ENCODE assay signal across 17 cellular contexts in genomic region chr1:100298512-100298911, GRCh38. TPM values are rescaled to one million over a fixed set of nuclear protein-coding genes. Genes with fewer than 3 reads are reported as not detected.
DNase-seq lines count a peak whose midpoint lies in the region; ATAC-seq and TF ChIP-seq lines count a peak whose summit lies in the region.
"Had no signal": no experiment of that assay in that cellular context is flagged by ENCODE, and none has a peak within 500 bp of the region (broad histone marks: within the 10 kb centered on the region; RNA-seq: fewer than 3 reads in every experiment).

No MANE protein-coding gene starts in this region.

- H4K5ac ChIP-seq in H9 (ENCODE audit: insufficient read length, low read depth, low read length) = no peak overlapping the region

- H3K56ac ChIP-seq in H9 (ENCODE audit: insufficient read length, low read depth, low read length) = no peak overlapping the region

- H3K9me3 Mint-ChIP-seq in H9 = peaks cover 3 to 4% of the 10 kb centered on the region in 2 experiments; a peak in 4 of 5 replicates
- H3K9me3 Mint-ChIP-seq in activated T-helper 17 cell treated with anti-CD3 and anti-CD28 coated beads, Interleukin-2, amount 50 U/mL, for 72 hours = no peaks in the 10 kb centered on the region
- H3K9me3 Mint-ChIP-seq: CD4-positive, alpha-beta T cell had no signal

- no peak overlapping the region for H3K14ac ChIP-seq in H9 (ENCODE audit: insufficient read depth, low read length)

- H3K79me2 ChIP-seq in H9 (ENCODE audit: insufficient read depth, low read length) = no peaks in the 10 kb centered on the region

- TF ChIP-seq CTCF in H9 (conservative IDR thresholded peaks at IDR 0.05) (no peak), lower lobe of right lung (IDR thresholded peaks at IDR 0.05) (no peak)

- peaks cover 3 to 7% (median 5%) of the 10 kb centered on the region in 3 experiments for H3K36me3 Mint-ChIP-seq in H9 (ENCODE audit: insufficient read depth in 1 of 3, low read depth in 3 of 3)
- H3K36me3 Mint-ChIP-seq in activated T-helper 17 cell treated with anti-CD3 and anti-CD28 coated beads, Interleukin-2, amount 50 U/mL, for 72 hours (ENCODE audit: low read depth) = peaks cover 5% of the 10 kb centered on the region

- no peak overlapping the region for H3K9ac ChIP-seq in H9 (ENCODE audit: extremely low read depth, insufficient read length, low read length)
- H3K9ac ChIP-seq in iPS-20b (ENCODE audit: low read depth, low read length) = peak overlapping the region; percentile 32; the same call in 1 of the 2 replicates

- H4K8ac ChIP-seq in H9 (replicated peaks; ENCODE audit: insufficient read length, low read depth, low read length) = no peak overlapping the region

- H3K9me3 ChIP-seq in H9 (ENCODE audit: control insufficient read depth, low read depth, low read length) (no peaks in the 10 kb centered on the region), iPS-20b (ENCODE audit: insufficient read depth, low read depth, low read length) (no peaks in the 10 kb centered on the region), lower lobe of right lung (no peaks in the 10 kb centered on the region)
- H3K9me3 ChIP-seq: A549 had no signal

- intact Hi-C loops in lower lobe of right lung (cut with DNase I) = no loop called here

- H3K27me3 Mint-ChIP-seq in H9 (ENCODE audit: low read depth) = no peaks in the 10 kb centered on the region
- no peaks in the 10 kb centered on the region for H3K27me3 Mint-ChIP-seq in activated T-helper 17 cell treated with anti-CD3 and anti-CD28 coated beads, Interleukin-2, amount 50 U/mL, for 72 hours
- H3K27me3 Mint-ChIP-seq: CD4-positive, alpha-beta T cell had no signal

- H2BK5ac ChIP-seq in H9 (ENCODE audit: insufficient read length, low read length) = no peak overlapping the region

- H3K23me2 ChIP-seq in H9 (ENCODE audit: insufficient read length, low read depth, low read length, poor library complexity, severe bottlenecking) = no peaks in the 10 kb centered on the region

- H2BK12ac ChIP-seq in H9 (ENCODE audit: insufficient read length, low read depth, low read length) = no peak overlapping the region

- H3K4me1 Mint-ChIP-seq in H9 = peaks cover 32 to 37% of the 10 kb centered on the region in 2 experiments
- H3K4me1 Mint-ChIP-seq in activated T-helper 17 cell treated with anti-CD3 and anti-CD28 coated beads, Interleukin-2, amount 50 U/mL, for 72 hours = peaks cover 17% of the 10 kb centered on the region

- H3K4me3 ChIP-seq in iPS-20b (ENCODE audit: low read length) (no peak overlapping the region), lower lobe of right lung (no peak overlapping the region)
- H3K4me3 ChIP-seq: A549, K562 had no signal

- no peak overlapping the region for H3K23ac ChIP-seq in H9 (ENCODE audit: insufficient read length, low read depth, low read length)

- H3K79me1 ChIP-seq in H9 (ENCODE audit: insufficient read depth, low read depth, low read length, poor library complexity, severe bottlenecking) = no peaks in the 10 kb centered on the region

- H3K4me1 ChIP-seq in H9 (ENCODE audit: insufficient read depth, low read length) = peaks cover 5% of the 10 kb centered on the region; the same call in 1 of the 2 replicates
- peaks cover 9% of the 10 kb centered on the region; the same call in 1 of the 2 replicates for H3K4me1 ChIP-seq in iPS-20b (ENCODE audit: insufficient read depth, low read length)
- H3K4me1 ChIP-seq in lower lobe of right lung = no peaks in the 10 kb centered on the region
- H3K4me1 ChIP-seq: A549 had no signal

- H3K4me3 Mint-ChIP-seq in H9 = peak overlapping the region in 1 of 2 experiments; percentile 6; a peak in 2 of 5 replicates
- no peak overlapping the region for H3K4me3 Mint-ChIP-seq in activated T-helper 17 cell treated with anti-CD3 and anti-CD28 coated beads, Interleukin-2, amount 50 U/mL, for 72 hours
- H3K4me3 Mint-ChIP-seq: CD4-positive, alpha-beta T cell had no signal

- H2AK5ac ChIP-seq in H9 (ENCODE audit: insufficient read length, low read length) = no peak overlapping the region

- H3K18ac ChIP-seq in H9 (ENCODE audit: insufficient read length, low read depth, low read length) = no peak overlapping the region

- H3K4me2 ChIP-seq in H9 (ENCODE audit: insufficient read depth, insufficient read length, low read length) = no peak overlapping the region
- H3K4me2 ChIP-seq: A549 had no signal

- H3K27ac Mint-ChIP-seq in H9 = peak overlapping the region in 2 of 3 experiments; percentile 2 to 80; a peak in 5 of 7 replicates
- peak overlapping the region; percentile 11 for H3K27ac Mint-ChIP-seq in activated T-helper 17 cell treated with anti-CD3 and anti-CD28 coated beads, Interleukin-2, amount 50 U/mL, for 72 hours
- H3K27ac Mint-ChIP-seq: CD4-positive, alpha-beta T cell had no signal

- ATAC-seq in activated T-helper 17 cell treated with anti-CD3 and anti-CD28 coated beads, Interleukin-2, amount 50 U/mL, for 72 hours (replicated peaks) = no peak
- no peak for ATAC-seq in lower lobe of right lung
- ATAC-seq: A549, K562 had no signal

- no peak overlapping the region for H2BK15ac ChIP-seq in H9 (ENCODE audit: low read depth, low read length)

- no peak overlapping the region for H3K27ac ChIP-seq in H9 (ENCODE audit: insufficient read length, low read depth, low read length)
- no peak overlapping the region for H3K27ac ChIP-seq in iPS-20b (ENCODE audit: low read length)
- H3K27ac ChIP-seq in lower lobe of right lung = no peak overlapping the region
- H3K27ac ChIP-seq: A549, C4-2B, HL-60 had no signal

- no peak overlapping the region for H2BK20ac ChIP-seq in H9 (ENCODE audit: low read depth, low read length, poor library complexity, severe bottlenecking)

- no CpG with 5 or more reads among the region's 4 CpGs for WGBS in H9 (ENCODE audit: extremely low coverage, insufficient read length, low lambda C conversion rate)

- no peaks in the 10 kb centered on the region for H3K36me3 ChIP-seq in iPS-20b (ENCODE audit: insufficient read depth, low read depth, low read length)
- peaks cover 5% of the 10 kb centered on the region for H3K36me3 ChIP-seq in lower lobe of right lung

- H3K27me3 ChIP-seq in H9 (ENCODE audit: insufficient read depth, low read length) = no peaks in the 10 kb centered on the region
- no peaks in the 10 kb centered on the region for H3K27me3 ChIP-seq in iPS-20b (ENCODE audit: insufficient read depth, low read length)
- H3K27me3 ChIP-seq in lower lobe of right lung (ENCODE audit: low read depth) = no peaks in the 10 kb centered on the region

- H2AFZ ChIP-seq in H9 (ENCODE audit: low read length) = no peak overlapping the region

- no peaks in the 10 kb centered on the region for H4K20me1 ChIP-seq in H9 (ENCODE audit: control insufficient read depth, insufficient read depth, insufficient read length)

- H3K4ac ChIP-seq in H9 (ENCODE audit: low read depth, low read length) = no peak overlapping the region

- DNase-seq in H9 (no peak), lower lobe of right lung (no peak)
- DNase-seq in effector CD4-positive, alpha-beta T cell = no peak
- DNase-seq in activated CD4-positive, alpha-beta T cell treated with anti-CD3 and anti-CD28 coated beads for 48 hours = no peak
- DNase-seq: AML-193; Calu3; CD4-positive, alpha-beta T cell; DMS79 treated with DMSO at 0.1 percent for 48 hours; GF-D8; HCEC 1CT; IMR-90 had no signal

- H3T11ph ChIP-seq in H9 (ENCODE audit: low read length) = no peak overlapping the region

- H4K91ac ChIP-seq in H9 (ENCODE audit: insufficient read length, low read depth, low read length) = no peak overlapping the region

- H2BK120ac ChIP-seq in H9 (ENCODE audit: low read depth, low read length, poor library complexity, severe bottlenecking) = no peak overlapping the region

RNA-seq across cellular contexts. Expression of gene RTCA, which starts 32.5 kb away (rescaled TPM):
- total RNA-seq in H9 (2021) (29.5 and 33.6 TPM in 2 replicates), lower lobe of right lung (31.1 TPM)
- total RNA-seq in activated T-helper 17 cell treated with anti-CD3 and anti-CD28 coated beads, Interleukin-2, amount 50 U/mL, for 72 hours = 10 to 100 TPM; 48.3 to 57.7 TPM

RNA-seq across cellular contexts. Expression of gene DBT, which starts 48.9 kb away (rescaled TPM):
- total RNA-seq in H9 (2021) (19.0 and 20.3 TPM in 2 replicates), lower lobe of right lung (17.4 TPM)
- 10 to 100 TPM; 12.3 to 12.6 TPM for total RNA-seq in activated T-helper 17 cell treated with anti-CD3 and anti-CD28 coated beads, Interleukin-2, amount 50 U/mL, for 72 hours

RNA-seq across cellular contexts. Expression of gene CDC14A, which starts 53.8 kb away (rescaled TPM):
- 8.4 and 8.9 TPM in 2 replicates for total RNA-seq in H9 (2021)
- 10 to 100 TPM; 21.0 to 31.0 TPM for total RNA-seq in activated T-helper 17 cell treated with anti-CD3 and anti-CD28 coated beads, Interleukin-2, amount 50 U/mL, for 72 hours
- 17.8 TPM for total RNA-seq in lower lobe of right lung
